ENCODE assay signal across 13 cellular contexts in genomic region chr6:131510094-131510493, GRCh38.
DNase-seq lines count a peak whose midpoint lies in the region; ATAC-seq and FAIRE-seq lines count a peak whose summit lies in the region.
"Had no signal": no experiment of that assay in that cellular context is flagged by ENCODE, and none has a peak within 500 bp of the region (broad histone marks: within the 10 kb centered on the region; RNA-seq: fewer than 3 reads in every experiment).

No MANE protein-coding gene starts in this region.

- no peak for FAIRE-seq in frontal cortex (lab: Jason Lieb, UNC)

- ATAC-seq in GM19455 (IDR thresholded peaks at IDR 0.05; ENCODE audit: unreplicated experiment) (peak; percentile 74), HG02885 (IDR thresholded peaks at IDR 0.05; ENCODE audit: poor library complexity, unreplicated experiment) (peak; percentile 99)
- ATAC-seq: heart right ventricle had no signal

- in situ Hi-C loops in KBM-7 (cut with MboI; ENCODE audit: low pct_unique_long_range_greater_than_20kb, low sequenced_read_pairs): no loop called here

- DNase-seq in NCI-H146 (lab: John Stamatoyannopoulos, UW): peak; percentile 99
- peak; percentile 70 for DNase-seq in iPS-NIHi7 (ENCODE audit: extremely low spot score)
- DNase-seq in frontal cortex (ENCODE audit: low spot score in 2 of 2): no peak
- no peak for DNase-seq in KBM-7
- no peak for DNase-seq in NCI-H1694 (lab: John Stamatoyannopoulos, UW)
- DNase-seq: activated T-cell treated with anti-CD3 and anti-CD28 coated beads, Interleukin-2, amount 50 U/mL, for 1 hour; CD8-positive, alpha-beta memory T cell; heart right ventricle; NCI-H1694 treated with DMSO at 0.1 percent for 48 hours; stimulated activated CD4-positive, alpha-beta T cell treated with anti-CD3 and anti-CD28 coated beads, Interleukin-2, amount 100 ng/mL, for 24 hours; stimulated activated naive CD4-positive, alpha-beta T cell had no signal

Comparison
In these comparisons a context has a peak if more than half of its experiments do, and no peak if none do; other contexts are left out.
1. DNase-seq: peak in NCI-H146 (single experiment) and iPS-NIHi7 (single experiment); none in frontal cortex (0 of 2), KBM-7 (single experiment) and NCI-H1694 (single experiment).